8 cellular contexts compared by ENCODE assay signal in the genomic region with DNA sequence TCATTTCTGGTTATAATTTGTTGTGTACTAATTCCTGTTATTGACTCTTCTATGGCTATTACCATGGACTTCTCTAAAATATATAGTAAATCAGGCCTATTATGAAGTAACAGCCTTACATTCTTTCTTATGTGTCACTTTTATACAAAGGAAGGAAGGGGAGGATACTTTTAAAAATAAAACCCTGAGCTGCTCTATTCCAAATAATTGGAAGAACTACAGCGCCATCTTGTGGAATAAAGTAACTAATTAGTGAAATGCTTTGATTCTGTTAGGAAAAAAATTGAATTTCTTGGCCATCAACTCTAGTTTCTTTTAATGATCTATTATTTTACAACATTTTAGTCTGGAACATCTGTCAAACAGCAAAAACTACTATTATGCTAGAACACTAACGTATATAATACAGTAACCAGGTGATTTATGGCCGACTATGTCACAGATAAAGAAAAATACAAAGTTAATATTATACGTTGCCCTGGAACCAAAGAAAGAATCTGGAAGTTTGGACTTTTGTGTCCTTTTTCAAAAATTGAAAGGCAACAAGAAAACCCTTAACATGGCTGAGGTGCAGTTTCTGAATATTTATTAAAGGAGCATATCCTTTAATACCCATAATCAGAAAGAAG. TPM values are rescaled to one million over a fixed set of nuclear protein-coding genes. Genes with fewer than 3 reads are reported as not detected.
A peak's percentile ranks its signal among the peaks of the same experiment; 100 is the strongest.
DNase-seq lines count a peak whose midpoint lies in the region; ATAC-seq and TF ChIP-seq lines count a peak whose summit lies in the region.

No MANE protein-coding gene starts in this region.

- no peaks in the 10 kb centered on the region for H4K20me1 ChIP-seq in DND-41 (ENCODE audit: insufficient read depth, low read length)

- no peak overlapping the region for H3K4me3 ChIP-seq in DND-41 (ENCODE audit: low read depth in 1 of 2, low read length in 2 of 2)
- no peak overlapping the region for H3K4me3 ChIP-seq in spleen

- H3K4me2 ChIP-seq in DND-41 (ENCODE audit: insufficient read depth, low read length), result no peak overlapping the region

- H3K9ac ChIP-seq in DND-41 (ENCODE audit: low read depth, low read length), result no peak overlapping the region

- H3K9me3 Mint-ChIP-seq in activated T-helper 17 cell treated with anti-CD3 and anti-CD28 coated beads, Interleukin-2, amount 50 U/mL, for 72 hours, result no peaks in the 10 kb centered on the region

- TF ChIP-seq CTCF in DND-41 (IDR thresholded peaks at IDR 0.05; ENCODE audit: borderline replicate concordance, extremely low read depth, low read length, poor library complexity, severe bottlenecking) (peak; percentile 75), spleen (IDR thresholded peaks at IDR 0.05 in 8 of 11, conservative IDR thresholded peaks at IDR 0.05 in 3 of 11) (peak in 10 of 11 experiments; percentile 26 to 72 (median 54))

- no peak for TF ChIP-seq POLR2A in spleen (IDR thresholded peaks at IDR 0.05)

- H3K4me3 Mint-ChIP-seq in activated T-helper 17 cell treated with anti-CD3 and anti-CD28 coated beads, Interleukin-2, amount 50 U/mL, for 72 hours, result no peak overlapping the region

- H3K36me3 ChIP-seq in DND-41 (ENCODE audit: insufficient read depth, low read length) (no peaks in the 10 kb centered on the region), spleen (no peaks in the 10 kb centered on the region)

- no peaks in the 10 kb centered on the region for H3K79me2 ChIP-seq in DND-41 (ENCODE audit: insufficient read depth, low read length)

- no peaks in the 10 kb centered on the region for H3K4me1 ChIP-seq in DND-41 (ENCODE audit: insufficient read depth, low read length)
- H3K4me1 ChIP-seq in spleen, result peaks cover 0 to 4% (median 0%) of the 10 kb centered on the region in 6 donors

- no peaks in the 10 kb centered on the region for H3K4me1 Mint-ChIP-seq in activated T-helper 17 cell treated with anti-CD3 and anti-CD28 coated beads, Interleukin-2, amount 50 U/mL, for 72 hours

- H3K36me3 Mint-ChIP-seq in activated T-helper 17 cell treated with anti-CD3 and anti-CD28 coated beads, Interleukin-2, amount 50 U/mL, for 72 hours (ENCODE audit: low read depth), result no peaks in the 10 kb centered on the region

- intact Hi-C loops in left ventricle myocardium superior (cut with micrococcal nuclease), result no loop called here
- intact Hi-C loops in spleen (cut with DNase I; ENCODE audit: low total_unique reads), result no loop called here

- H3K9me3 ChIP-seq in DND-41 (ENCODE audit: insufficient read depth, low read length, severe bottlenecking) (no peaks in the 10 kb centered on the region), spleen (no peaks in the 10 kb centered on the region)

- H3K27me3 ChIP-seq in DND-41 (ENCODE audit: insufficient read depth, low read length, poor library complexity) (no peaks in the 10 kb centered on the region), spleen (replicated peaks in 1 of 7) (no peaks in the 10 kb centered on the region)

- peak; percentile 67 for ATAC-seq in DND-41 (ENCODE audit: insufficient read depth, low read depth)
- peak; percentile 61 for ATAC-seq in HG02678 (IDR thresholded peaks at IDR 0.05; ENCODE audit: unreplicated experiment)
- ATAC-seq in activated T-helper 17 cell treated with anti-CD3 and anti-CD28 coated beads, Interleukin-2, amount 50 U/mL, for 72 hours (replicated peaks), result peak; percentile 49
- peak; percentile 23 for ATAC-seq in left ventricle myocardium superior

- H3K27ac Mint-ChIP-seq in activated T-helper 17 cell treated with anti-CD3 and anti-CD28 coated beads, Interleukin-2, amount 50 U/mL, for 72 hours, result no peak overlapping the region

- H3K27ac ChIP-seq in DND-41 (ENCODE audit: low read length), result no peak overlapping the region
- no peak overlapping the region for H3K27ac ChIP-seq in spleen

- no peak for DNase-seq in DND-41
- peak; percentile 70 for DNase-seq in NCI-H2171 (lab: John Stamatoyannopoulos, UW)
- DNase-seq in left ventricle myocardium superior, result no peak
- DNase-seq in spleen, result no peak
- DNase-seq in COLO668 (lab: John Stamatoyannopoulos, UW; ENCODE audit: unreplicated experiment), result no peak
- DNase-seq in activated CD4-positive, alpha-beta T cell treated with anti-CD3 and anti-CD28 coated beads, Interleukin-2, amount 50 U/mL, for 1 hour, result no peak

- H2AFZ ChIP-seq in DND-41 (ENCODE audit: low read depth, low read length), result no peak overlapping the region

- WGBS in spleen, 5 donors, result 39 to 42% (median 41%) methylated on average over 4 of the region's 4 CpGs

- H3K27me3 Mint-ChIP-seq in activated T-helper 17 cell treated with anti-CD3 and anti-CD28 coated beads, Interleukin-2, amount 50 U/mL, for 72 hours, result no peaks in the 10 kb centered on the region

RNA-seq across cellular contexts. Expression of gene NELL2, which starts 55.0 kb away (rescaled TPM):
- 100 to 1,000 TPM in 1 of 2 donors, 10 to 100 TPM in 1; 12.8 to 106 TPM for total RNA-seq in activated T-helper 17 cell treated with anti-CD3 and anti-CD28 coated beads, Interleukin-2, amount 50 U/mL, for 72 hours
- total RNA-seq in left ventricle myocardium superior (0.50 TPM), spleen (10 to 100 TPM in 3 of 7 donors, 1 to 10 TPM in 4; 5.1 to 21.8 (median 10.0) TPM)
- 1 to 10 TPM; 1.0 to 1.9 (median 1.7) TPM for polyA plus RNA-seq in spleen
